Comparison of ENCODE assay signal across 8 cellular contexts in genomic region chr7:471866-472639, GRCh38. TPM values are rescaled to one million over a fixed set of nuclear protein-coding genes. Genes with fewer than 3 reads are reported as not detected.
DNase-seq lines count a peak whose midpoint lies in the region; ATAC-seq and TF ChIP-seq lines count a peak whose summit lies in the region.

No MANE protein-coding gene starts in this region.

- ATAC-seq in lung (ENCODE audit: insufficient read depth, low FRiP score) (peak; percentile 62), HG02571 (IDR thresholded peaks at IDR 0.05; ENCODE audit: unreplicated experiment) (no peak), HG03571 (IDR thresholded peaks at IDR 0.05; ENCODE audit: unreplicated experiment) (no peak)

- WGBS in lung, 2 donors = 47 to 52% methylated on average over 24 to 26 of the region's 26 CpGs

- H3K36me3 Mint-ChIP-seq in activated naive CD4-positive, alpha-beta T cell treated with anti-CD3 and anti-CD28 coated beads for 36 hours (ENCODE audit: low read depth) = peaks cover 2% of the 10 kb centered on the region

- H3K4me1 ChIP-seq in lung (ENCODE audit: control insufficient read depth in 2 of 2, insufficient read depth in 2 of 2, low read length in 2 of 2) (peaks cover 0 to 13% of the 10 kb centered on the region in 2 donors), vagina (peaks cover 23% of the 10 kb centered on the region)

- DNase-seq in activated naive CD4-positive, alpha-beta T cell treated with anti-CD3 and anti-CD28 coated beads for 36 hours = peak; percentile 23
- DNase-seq in activated naive CD4-positive, alpha-beta T cell treated with Interleukin-2 at 50 U/mL for 16 hours = no peak
- DNase-seq in dermis microvascular lymphatic vessel endothelial cell (ENCODE audit: low read depth in 2 of 2) = peak; percentile 45 to 71
- DNase-seq in lung (ENCODE audit: low spot score) = no peak
- DNase-seq in vagina (ENCODE audit: extremely low spot score in 2 of 2) = no peak
- DNase-seq in HK-2 (ENCODE audit: unreplicated experiment) = no peak

- no peak overlapping the region for H3K27ac Mint-ChIP-seq in activated naive CD4-positive, alpha-beta T cell treated with anti-CD3 and anti-CD28 coated beads for 36 hours

- H3K27ac ChIP-seq in lung (ENCODE audit: low read depth in 1 of 2, low read length in 1 of 2) (peak overlapping the region in 1 of 2 donors; percentile 46), vagina (peak overlapping the region; percentile 75)

- H3K9me3 ChIP-seq in lung (ENCODE audit: control insufficient read depth in 2 of 2, insufficient read depth in 1 of 2, low read length in 1 of 2) = peaks cover 0 to 8% of the 10 kb centered on the region in 2 donors
- no peaks in the 10 kb centered on the region for H3K9me3 ChIP-seq in vagina

- H3K27me3 ChIP-seq in lung (ENCODE audit: control insufficient read depth, insufficient read depth) = no peaks in the 10 kb centered on the region
- H3K27me3 ChIP-seq in vagina = no peaks in the 10 kb centered on the region

- CTCF ChIA-PET in activated naive CD4-positive, alpha-beta T cell treated with anti-CD3 and anti-CD28 coated beads for 36 hours (lab: Charles Lee) = interaction anchor here (0.6 to 1.1 kb wide), 2 partner anchors 151 to 190 kb away, joined by 3 to 5 read pairs; no protein-coding TSS in a partner anchor

- H3K36me3 ChIP-seq in lung (ENCODE audit: control insufficient read depth in 2 of 2, insufficient read depth in 2 of 2, low read length in 2 of 2) = no peaks in the 10 kb centered on the region
- H3K36me3 ChIP-seq in vagina = no peaks in the 10 kb centered on the region

- H3K4me3 ChIP-seq in lung (no peak overlapping the region), vagina (no peak overlapping the region)

- TF ChIP-seq POLR2A in vagina (IDR thresholded peaks at IDR 0.05) = no peak

- H3K4me3 Mint-ChIP-seq in activated naive CD4-positive, alpha-beta T cell treated with anti-CD3 and anti-CD28 coated beads for 36 hours = no peak overlapping the region

- intact Hi-C loops in activated naive CD4-positive, alpha-beta T cell treated with anti-CD3 and anti-CD28 coated beads for 36 hours (cut with micrococcal nuclease) = no loop called here
- intact Hi-C loops in vagina (cut with DNase I) = no loop called here

- H3K4me1 Mint-ChIP-seq in activated naive CD4-positive, alpha-beta T cell treated with anti-CD3 and anti-CD28 coated beads for 36 hours (ENCODE audit: low read depth) = peaks cover 10% of the 10 kb centered on the region

- H3K9me3 Mint-ChIP-seq in activated naive CD4-positive, alpha-beta T cell treated with anti-CD3 and anti-CD28 coated beads for 36 hours = peaks cover 12% of the 10 kb centered on the region

- H3K27me3 Mint-ChIP-seq in activated naive CD4-positive, alpha-beta T cell treated with anti-CD3 and anti-CD28 coated beads for 36 hours (ENCODE audit: low read depth) = no peaks in the 10 kb centered on the region

- TF ChIP-seq CTCF in lung (IDR thresholded peaks at IDR 0.05; ENCODE audit: control extremely low read depth, extremely low read depth) = no peak
- TF ChIP-seq CTCF in vagina (IDR thresholded peaks at IDR 0.05) = no peak

RNA-seq across cellular contexts. Expression of gene PDGFA, which starts 47.6 kb away (rescaled TPM):
- 1 to 10 TPM; 7.7 TPM for total RNA-seq in activated naive CD4-positive, alpha-beta T cell treated with anti-CD3 and anti-CD28 coated beads for 36 hours
- total RNA-seq in dermis microvascular lymphatic vessel endothelial cell = 53.9 and 81.2 TPM in 2 replicates
- 10 to 100 TPM; 26.1 to 40.6 TPM for total RNA-seq in lung
- polyA plus RNA-seq in lung = 10 to 100 TPM; 21.8 to 25.1 TPM
- 31.2 TPM for total RNA-seq in vagina

Comparison
In these comparisons a context has a peak if more than half of its experiments do, and no peak if none do; other contexts are left out.
1. DNase-seq: peak in activated naive CD4-positive, alpha-beta T cell treated with anti-CD3 and anti-CD28 coated beads for 36 hours (single experiment) and dermis microvascular lymphatic vessel endothelial cell (2 of 2); none in activated naive CD4-positive, alpha-beta T cell treated with Interleukin-2 at 50 U/mL for 16 hours (single experiment), lung (single experiment), vagina (0 of 2) and HK-2 (single experiment).